Comparison of ENCODE assay signal across 37 cellular contexts in genomic region chr13:113144255-113144629, GRCh38. TPM values are rescaled to one million over a fixed set of nuclear protein-coding genes. Genes with fewer than 3 reads are reported as not detected.
"Had no signal": no experiment of that assay in that cellular context is flagged by ENCODE, and none has a peak within 500 bp of the region (broad histone marks: within the 10 kb centered on the region; RNA-seq: fewer than 3 reads in every experiment).

No MANE protein-coding gene starts in this region.

- H3K9me3 ChIP-seq: ascending aorta, gastroesophageal sphincter, left lung, lower lobe of right lung, mucosa of descending colon, ovary, stomach, thyroid gland had no signal

- H3K4me3 ChIP-seq: ascending aorta, cardiac muscle cell, gastroesophageal sphincter, left lung, lower lobe of right lung, mucosa of descending colon, ovary, skin epidermis, stomach, thyroid gland had no signal

- ATAC-seq: effector memory CD8-positive, alpha-beta T cell; gastroesophageal sphincter; left lung; lower lobe of right lung; mucosa of descending colon; natural killer cell treated with Interleukin-12 subunit alpha and Interleukin-12 subunit beta and Interleukin-15 and Interleukin-18, amount 100 ng/mL, for 72 hours; sciatic nerve; stimulated activated naive B cell treated with anti-CD40 and anti-IgM and Interleukin-4, amounts not matched to agents 10 μg/mL and 1 μg/mL and 100 μg/mL, for 72 hours had no signal

- H3K4me1 Mint-ChIP-seq: activated naive CD4-positive, alpha-beta T cell treated with anti-CD3 and anti-CD28 coated beads, Interleukin-2, amount 10 ng/mL, durations not matched to agents 7 days and 5 days; activated naive CD8-positive, alpha-beta T cell treated with anti-CD3 and anti-CD28 coated beads, Interleukin-2, amount 10 ng/mL, durations not matched to agents 7 days and 5 days; brain; immature natural killer cell had no signal

- H3K27me3 ChIP-seq: ascending aorta, gastroesophageal sphincter, left lung, ovary, stomach, thyroid gland had no signal

- H3K9me3 Mint-ChIP-seq: activated naive CD4-positive, alpha-beta T cell treated with anti-CD3 and anti-CD28 coated beads, Interleukin-2, amount 10 ng/mL, durations not matched to agents 7 days and 5 days; activated naive CD8-positive, alpha-beta T cell treated with anti-CD3 and anti-CD28 coated beads, Interleukin-2, amount 10 ng/mL, durations not matched to agents 7 days and 5 days; brain; effector memory CD8-positive, alpha-beta T cell; immature natural killer cell; natural killer cell treated with Interleukin-12 subunit alpha and Interleukin-12 subunit beta and Interleukin-15 and Interleukin-18, amount 100 ng/mL, for 72 hours; stimulated activated naive B cell treated with anti-CD40 and anti-IgM and Interleukin-4, amounts not matched to agents 10 μg/mL and 1 μg/mL and 100 μg/mL, for 72 hours had no signal

- H3K36me3 ChIP-seq: ascending aorta, cardiac muscle cell, left lung, lower lobe of right lung, ovary, thyroid gland had no signal

- H3K4me3 Mint-ChIP-seq: activated naive CD4-positive, alpha-beta T cell treated with anti-CD3 and anti-CD28 coated beads, Interleukin-2, amount 10 ng/mL, durations not matched to agents 7 days and 5 days; activated naive CD8-positive, alpha-beta T cell treated with anti-CD3 and anti-CD28 coated beads, Interleukin-2, amount 10 ng/mL, durations not matched to agents 7 days and 5 days; brain; effector memory CD8-positive, alpha-beta T cell; immature natural killer cell; natural killer cell treated with Interleukin-12 subunit alpha and Interleukin-12 subunit beta and Interleukin-15 and Interleukin-18, amount 100 ng/mL, for 72 hours; stimulated activated naive B cell treated with anti-CD40 and anti-IgM and Interleukin-4, amounts not matched to agents 10 μg/mL and 1 μg/mL and 100 μg/mL, for 72 hours had no signal

- H3K27me3 Mint-ChIP-seq: activated naive CD8-positive, alpha-beta T cell treated with anti-CD3 and anti-CD28 coated beads, Interleukin-2, amount 10 ng/mL, durations not matched to agents 7 days and 5 days; natural killer cell treated with Interleukin-12 subunit alpha and Interleukin-12 subunit beta and Interleukin-15 and Interleukin-18, amount 100 ng/mL, for 72 hours; progenitor cell of endocrine pancreas had no signal

- H3K4me1 ChIP-seq: ascending aorta, gastroesophageal sphincter, left lung, lower lobe of right lung, stomach had no signal

- DNase-seq: activated CD4-positive, alpha-beta T cell treated with anti-CD3 and anti-CD28 coated beads for 4 hours; activated CD4-positive, alpha-beta T cell treated with anti-CD3 and anti-CD28 coated beads, Interleukin-2, amount 50 U/mL, for 48 hours; activated gamma-delta T cell; activated naive CD4-positive, alpha-beta T cell treated with anti-CD3 and anti-CD28 coated beads, Interleukin-2, amount 10 ng/mL, durations not matched to agents 7 days and 5 days; activated naive CD8-positive, alpha-beta T cell treated with anti-CD3 and anti-CD28 coated beads, Interleukin-2, amount 10 ng/mL, durations not matched to agents 7 days and 5 days; cortex of kidney; effector memory CD8-positive, alpha-beta T cell; hippocampal formation; immature natural killer cell; kidney glomerular epithelial cell; mesenchymal stem cell; mucosa of descending colon; stimulated activated CD4-positive, alpha-beta T cell treated with anti-CD3 and anti-CD28 coated beads, Interleukin-1b, Interleukin-23, amount 100 ng/mL, for 48 hours; stimulated activated CD4-positive, alpha-beta T cell treated with anti-CD3 and anti-CD28 coated beads, Interleukin-4, amount 100 ng/mL, for 4 hours; stimulated activated naive B cell treated with anti-CD40 and anti-IgM and Interleukin-4, amounts not matched to agents 10 μg/mL and 1 μg/mL and 100 μg/mL, for 72 hours; stomach; thyroid gland had no signal

- H3K27ac Mint-ChIP-seq: activated naive CD4-positive, alpha-beta T cell treated with anti-CD3 and anti-CD28 coated beads, Interleukin-2, amount 10 ng/mL, durations not matched to agents 7 days and 5 days; activated naive CD8-positive, alpha-beta T cell treated with anti-CD3 and anti-CD28 coated beads, Interleukin-2, amount 10 ng/mL, durations not matched to agents 7 days and 5 days; brain; effector memory CD8-positive, alpha-beta T cell; immature natural killer cell; natural killer cell treated with Interleukin-12 subunit alpha and Interleukin-12 subunit beta and Interleukin-15 and Interleukin-18, amount 100 ng/mL, for 72 hours; progenitor cell of endocrine pancreas; stimulated activated naive B cell treated with anti-CD40 and anti-IgM and Interleukin-4, amounts not matched to agents 10 μg/mL and 1 μg/mL and 100 μg/mL, for 72 hours had no signal

- H3K36me3 Mint-ChIP-seq: activated naive CD4-positive, alpha-beta T cell treated with anti-CD3 and anti-CD28 coated beads, Interleukin-2, amount 10 ng/mL, durations not matched to agents 7 days and 5 days; activated naive CD8-positive, alpha-beta T cell treated with anti-CD3 and anti-CD28 coated beads, Interleukin-2, amount 10 ng/mL, durations not matched to agents 7 days and 5 days; brain; immature natural killer cell; natural killer cell treated with Interleukin-12 subunit alpha and Interleukin-12 subunit beta and Interleukin-15 and Interleukin-18, amount 100 ng/mL, for 72 hours; stimulated activated naive B cell treated with anti-CD40 and anti-IgM and Interleukin-4, amounts not matched to agents 10 μg/mL and 1 μg/mL and 100 μg/mL, for 72 hours had no signal

- FAIRE-seq: endothelial cell of umbilical vein had no signal

- H3K27ac ChIP-seq: ascending aorta, cardiac muscle cell, gastroesophageal sphincter, left lung, lower lobe of right lung, ovary, skin epidermis, stomach, thyroid gland had no signal

RNA-seq across cellular contexts. Expression of gene PROZ, which starts 14.2 kb away (rescaled TPM):
- total RNA-seq: activated naive CD8-positive, alpha-beta T cell treated with anti-CD3 and anti-CD28 coated beads, Interleukin-2, amount 10 ng/mL, durations not matched to agents 7 days and 5 days; ascending aorta; cardiac muscle cell; cerebellum; endothelial cell of umbilical vein; fibroblast of lung; gastroesophageal sphincter; left lung; lower lobe of right lung; mucosa of descending colon; myocyte; natural killer cell treated with Interleukin-12 subunit alpha and Interleukin-12 subunit beta and Interleukin-15 and Interleukin-18, amount 100 ng/mL, for 72 hours; ovary; progenitor cell of endocrine pancreas; renal cortical epithelial cell; sciatic nerve; T-helper 1 cell treated with Interleukin-12 subunit alpha and Interleukin-12 subunit beta and Interleukin-4 antibody, amounts not matched to agents 30 ng/mL and 1 ng/mL, for 36 hours; thyroid gland; urinary bladder had no signal
- polyA plus RNA-seq: endothelial cell of umbilical vein, esophagus, fibroblast of lung, immature natural killer cell, ovary, urinary bladder had no signal

RNA-seq across cellular contexts. Expression of gene F10, which starts 21.6 kb away (rescaled TPM):
- total RNA-seq: activated naive CD8-positive, alpha-beta T cell treated with anti-CD3 and anti-CD28 coated beads, Interleukin-2, amount 10 ng/mL, durations not matched to agents 7 days and 5 days; endothelial cell of umbilical vein; natural killer cell treated with Interleukin-12 subunit alpha and Interleukin-12 subunit beta and Interleukin-15 and Interleukin-18, amount 100 ng/mL, for 72 hours; T-helper 1 cell treated with Interleukin-12 subunit alpha and Interleukin-12 subunit beta and Interleukin-4 antibody, amounts not matched to agents 30 ng/mL and 1 ng/mL, for 36 hours had no signal
- polyA plus RNA-seq: immature natural killer cell had no signal

RNA-seq across cellular contexts. Expression of gene F7, which starts 38.7 kb away (rescaled TPM):
- total RNA-seq: endothelial cell of umbilical vein; fibroblast of lung; fibroblast of villous mesenchyme; left lung; lower lobe of right lung; myocyte; natural killer cell treated with Interleukin-12 subunit alpha and Interleukin-12 subunit beta and Interleukin-15 and Interleukin-18, amount 100 ng/mL, for 72 hours; stomach; T-helper 1 cell treated with Interleukin-12 subunit alpha and Interleukin-12 subunit beta and Interleukin-4 antibody, amounts not matched to agents 30 ng/mL and 1 ng/mL, for 36 hours; thyroid gland had no signal
- polyA plus RNA-seq: cardiac muscle cell, endothelial cell of umbilical vein, fibroblast of lung had no signal
